Comparison of ENCODE assay signal across 28 cellular contexts in genomic region chr12:126112849-126113248, GRCh38.
"Had no signal": no experiment of that assay in that cellular context is flagged by ENCODE, and none has a peak within 500 bp of the region (broad histone marks: within the 10 kb centered on the region; RNA-seq: fewer than 3 reads in every experiment).

No MANE protein-coding gene starts in this region.

- H3K27me3 ChIP-seq: adrenal gland had no signal

- DNase-seq: activated B cell treated with CpG ODN at 0.5 μM for 24 hours; activated CD4-positive, alpha-beta memory T cell treated with anti-CD3 and anti-CD28 coated beads for 36 hours; activated CD4-positive, alpha-beta T cell treated with anti-CD3 and anti-CD28 coated beads for 4 hours; activated CD4-positive, alpha-beta T cell treated with anti-CD3 and anti-CD28 coated beads, Interleukin-2, amount 10 ng/mL, durations not matched to agents 24 days and 14 days; activated CD4-positive, alpha-beta T cell treated with anti-CD3 and anti-CD28 coated beads, Interleukin-2, amount 50 U/mL, for 1 hour; activated CD4-positive, alpha-beta T cell treated with anti-CD3 and anti-CD28 coated beads, Interleukin-2, amount 50 U/mL, for 4 hours; activated CD4-positive, CD25-positive, alpha-beta regulatory T cell treated with anti-CD3 and anti-CD28 coated beads, Interleukin-2, amount 50 U/mL, for 72 hours; activated CD8-positive, alpha-beta memory T cell treated with anti-CD3 and anti-CD28 coated beads, Interleukin-2, amount 50 U/mL, for 4 hours; activated CD8-positive, alpha-beta T cell treated with anti-CD3 and anti-CD28 coated beads for 36 hours; activated gamma-delta T cell treated with Interleukin-2 at 50 U/mL for 16 hours; activated naive CD4-positive, alpha-beta T cell; activated naive CD4-positive, alpha-beta T cell treated with anti-CD3 and anti-CD28 coated beads for 36 hours; activated naive CD4-positive, alpha-beta T cell treated with anti-CD3 and anti-CD28 coated beads, Interleukin-2, amount 50 U/mL, for 16 hours; activated naive CD8-positive, alpha-beta T cell treated with anti-CD3 and anti-CD28 coated beads for 36 hours; activated T-cell treated with anti-CD3 and anti-CD28 coated beads for 4 hours; activated T-cell treated with anti-CD3 and anti-CD28 coated beads, Interleukin-2, amount 50 U/mL, for 1 hour; activated T-cell treated with anti-CD3 and anti-CD28 coated beads, Interleukin-2, amount 50 U/mL, for 4 hours; activated T-cell treated with anti-CD3 and anti-CD28 coated beads, Interleukin-2, amount 50 U/mL, for 72 hours; adrenal gland; amniotic stem cell; aorta; caudate nucleus; cerebellar nuclear complex; T-cell; T-helper 17 cell; T1000 had no signal

- H3K4me1 ChIP-seq: adrenal gland had no signal

- H3K36me3 ChIP-seq: adrenal gland, cardiac muscle cell had no signal

- H3K9me3 ChIP-seq: adrenal gland had no signal

- H3K4me3 ChIP-seq: adrenal gland, cardiac muscle cell had no signal

- H3K27ac ChIP-seq: adrenal gland, cardiac muscle cell, VCaP had no signal
